ENCODE assay signal across 8 cellular contexts in genomic region chrX:147911192-147912022, GRCh38. TPM values are rescaled to one million over a fixed set of nuclear protein-coding genes. Genes with fewer than 3 reads are reported as not detected.
DNase-seq lines count a peak whose midpoint lies in the region; ATAC-seq, FAIRE-seq and TF ChIP-seq lines count a peak whose summit lies in the region.

Gene FMR1, plus strand, starts transcription at chrX:147911919. Its CDS starts 261 bp downstream, at chrX:147912180.

- in situ Hi-C loops in transverse colon (cut with MboI; ENCODE audit: low pct_ligation_motif_present in 1 of 4, low pct_unique_long_range_greater_than_20kb in 1 of 4, low sequenced_read_pairs in 3 of 4) = loop anchor here in 1 of 4 donors (25.0 kb wide), 1 partner anchor 1576 kb away; no protein-coding TSS in a partner anchor

- peak within 1 kb of the TSS; percentile 92 to 97 (median 94) for H3K27ac ChIP-seq in transverse colon

- DNase-seq in GM12892 (ENCODE audit: insufficient read length) = peak; percentile 72
- DNase-seq in NCI-H1417 treated with DMSO at 0.1 percent for 48 hours (lab: John Stamatoyannopoulos, UW) = peak; percentile 44
- DNase-seq in T follicular helper cell (ENCODE audit: low read depth) = peak; percentile 89
- peak; percentile 95 for DNase-seq in adipocyte (ENCODE audit: low read depth)
- DNase-seq in cardiac septum (ENCODE audit: low spot score) = peak; percentile 96
- peak; percentile 89 for DNase-seq in pons (ENCODE audit: low spot score)
- peak; percentile 95 for DNase-seq in transverse colon

- H3K4me3 ChIP-seq in adipocyte (ENCODE audit: low read length) = peak within 1 kb of the TSS; percentile 87
- peak within 1 kb of the TSS; percentile 29 to 78 (median 69) for H3K4me3 ChIP-seq in transverse colon

- H3K4me1 ChIP-seq in adipocyte (ENCODE audit: control insufficient read depth, insufficient read depth, low read length) (peaks cover 9% of the 10 kb centered on the region), transverse colon (peaks cover 0 to 29% (median 5%) of the 10 kb centered on the region in 4 donors)

- no peak for TF ChIP-seq EP300 in transverse colon (IDR thresholded peaks at IDR 0.05; ENCODE audit: low read depth)

- peak; percentile 34; the same call in 1 of the 2 replicates for TF ChIP-seq POLR2A in GM12892 (IDR thresholded peaks at IDR 0.05; ENCODE audit: low read depth, low read length)
- no peak for TF ChIP-seq POLR2A in transverse colon (IDR thresholded peaks at IDR 0.05)

- intact Hi-C loops in cardiac septum (cut with DNase I) = no loop called here
- intact Hi-C loops in transverse colon (cut with DNase I; ENCODE audit: low total_unique reads) = no loop called here

- H3K36me3 ChIP-seq in adipocyte (ENCODE audit: control insufficient read depth, insufficient read depth, low read length, severe bottlenecking) (no peaks in the 10 kb centered on the region), transverse colon (no peaks in the 10 kb centered on the region)

- H3K27me3 ChIP-seq in adipocyte (replicated peaks; ENCODE audit: control insufficient read depth, insufficient read depth, low read length) (no peaks in the 10 kb centered on the region), transverse colon (no peaks in the 10 kb centered on the region)

- H3K9ac ChIP-seq in adipocyte (ENCODE audit: low read length) = peak within 1 kb of the TSS; percentile 88

- peak; percentile 93 for FAIRE-seq in GM12892 (lab: Jason Lieb, UNC)

- H3K9me3 ChIP-seq in adipocyte (ENCODE audit: control insufficient read depth, low read length) = no peaks in the 10 kb centered on the region
- H3K9me3 ChIP-seq in transverse colon = no peaks in the 10 kb centered on the region

- peak; percentile 90 for ATAC-seq in HG02798 (IDR thresholded peaks at IDR 0.05; ENCODE audit: poor library complexity, unreplicated experiment)

- WGBS in transverse colon (ENCODE audit: low coverage in 1 of 2), 2 donors = 7 to 53% methylated on average over 5 to 64 of the region's 66 CpGs

- TF ChIP-seq CTCF in transverse colon (IDR thresholded peaks at IDR 0.05) = no peak

RNA-seq across cellular contexts. Expression of gene FMR1, which starts in this region (rescaled TPM):
- 30.7 TPM for polyA plus RNA-seq in GM12892 (2012; ENCODE audit: missing spikeins)
- total RNA-seq in cardiac septum (30.9 TPM), transverse colon (10 to 100 TPM; 14.9 to 61.8 (median 31.2) TPM)

Comparison
In these comparisons a context has a peak if more than half of its experiments do, and no peak if none do; other contexts are left out.
1. Peak in every context shown above with its lines: DNase-seq, ATAC-seq, H3K4me3 ChIP-seq and H3K27ac ChIP-seq.
2. DNase-seq: peak in every context shown above with its lines; median percentile 96 in cardiac septum; 95 in adipocyte; 95 in transverse colon; 89 in T follicular helper cell; 89 in pons; 72 in GM12892; 44 in NCI-H1417 treated with DMSO at 0.1 percent for 48 hours.